ENCODE assay signal across 18 cellular contexts in the genomic region with DNA sequence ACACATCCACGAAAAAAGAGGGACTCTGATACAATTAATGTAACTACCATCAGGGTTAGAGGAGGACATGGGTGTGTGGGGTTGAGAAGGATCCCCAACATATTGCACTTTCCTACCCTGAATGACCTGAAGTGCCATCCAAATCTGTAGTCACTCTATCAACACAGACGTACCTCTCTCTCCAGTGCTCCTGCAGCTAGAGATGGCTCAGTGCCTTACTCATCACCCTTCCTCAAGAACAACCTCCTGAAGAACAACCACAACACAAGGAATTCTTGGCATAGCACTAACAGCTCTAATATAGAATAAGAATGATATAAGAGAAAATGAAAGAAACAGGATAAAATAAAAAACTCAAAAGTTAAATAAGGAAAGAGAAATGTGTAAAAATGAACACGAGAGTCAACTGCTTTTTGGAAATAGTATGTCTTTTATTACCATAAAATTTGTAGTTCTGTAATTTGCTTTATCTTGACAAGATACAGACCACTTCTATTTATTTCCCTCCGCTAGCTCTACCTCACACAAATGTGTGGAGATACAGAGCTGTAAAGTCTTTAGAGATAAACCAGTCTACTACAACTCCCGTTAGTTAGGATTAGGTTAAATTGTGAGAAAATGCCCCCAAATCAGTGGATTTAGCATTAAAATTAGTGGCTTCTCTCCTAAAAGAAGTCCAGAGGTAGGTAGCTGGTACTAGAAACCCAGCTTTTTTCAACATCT.
DNase-seq lines count a peak whose midpoint lies in the region; ATAC-seq and TF ChIP-seq lines count a peak whose summit lies in the region.
"Had no signal": no experiment of that assay in that cellular context is flagged by ENCODE, and none has a peak within 500 bp of the region (broad histone marks: within the 10 kb centered on the region; RNA-seq: fewer than 3 reads in every experiment).

No MANE protein-coding gene starts in this region.

- no peaks in the 10 kb centered on the region for H3K9me3 ChIP-seq in right atrium auricular region
- H3K9me3 ChIP-seq: left ventricle myocardium inferior had no signal

- no peak overlapping the region for H3K27ac ChIP-seq in right atrium auricular region
- H3K27ac ChIP-seq: left ventricle myocardium inferior had no signal

- no peaks in the 10 kb centered on the region for H3K36me3 ChIP-seq in right atrium auricular region

- intact Hi-C loops in left ventricle myocardium superior (cut with micrococcal nuclease) = no loop called here

- peaks cover 0 to 38% of the 10 kb centered on the region in 2 donors for H3K4me1 ChIP-seq in right atrium auricular region

- TF ChIP-seq CTCF in right atrium auricular region (IDR thresholded peaks at IDR 0.05) (no peak), cardiac fibroblast (IDR thresholded peaks at IDR 0.05; ENCODE audit: low read depth, low read length) (no peak)

- DNase-seq in left ventricle myocardium superior = no peak
- no peak for DNase-seq in right atrium auricular region (ENCODE audit: low spot score)
- DNase-seq in cardiac fibroblast (ENCODE audit: low read depth in 2 of 2) = peak; percentile 37 to 76
- DNase-seq in kidney glomerular epithelial cell (lab: John Stamatoyannopoulos, UW) = peak; percentile 16
- DNase-seq in activated T-cell treated with anti-CD3 and anti-CD28 coated beads for 4 hours = no peak
- DNase-seq in HuH-7 (ENCODE audit: low spot score) = no peak
- no peak for DNase-seq in middle frontal gyrus (ENCODE audit: extremely low spot score, low spot score)
- DNase-seq: activated CD4-positive, alpha-beta T cell treated with anti-CD3 and anti-CD28 coated beads for 36 hours; activated naive CD8-positive, alpha-beta T cell treated with anti-CD3 and anti-CD28 coated beads, Interleukin-2, amount 50 U/mL, for 24 hours; activated T-cell treated with anti-CD3 and anti-CD28 coated beads, Interleukin-2, amount 50 U/mL, for 4 hours; COR-L47; dorsolateral prefrontal cortex; left ventricle myocardium inferior; NCI-H1048; NCI-H2227 treated with DMSO at 0.1 percent for 48 hours; substantia nigra; T-helper 17 cell had no signal

- ATAC-seq in left ventricle myocardium superior = peak; percentile 17
- ATAC-seq in HG02623 (IDR thresholded peaks at IDR 0.05; ENCODE audit: unreplicated experiment) = no peak
- ATAC-seq: activated CD4-positive, alpha-beta T cell treated with anti-CD3 and anti-CD28 coated beads for 36 hours; activated naive CD8-positive, alpha-beta T cell treated with anti-CD3 and anti-CD28 coated beads, Interleukin-2, amount 50 U/mL, for 24 hours; activated T-cell treated with anti-CD3 and anti-CD28 coated beads, Interleukin-2, amount 50 U/mL, for 4 hours; T-helper 17 cell had no signal

- no peaks in the 10 kb centered on the region for H3K27me3 ChIP-seq in right atrium auricular region
- H3K27me3 ChIP-seq: dorsolateral prefrontal cortex had no signal

- H3K4me3 ChIP-seq in right atrium auricular region (no peak overlapping the region), cardiac fibroblast (replicated peaks in 1 of 2; ENCODE audit: low read depth in 2 of 2, low read length in 2 of 2) (no peak overlapping the region)
- H3K4me3 ChIP-seq: dorsolateral prefrontal cortex, left ventricle myocardium inferior had no signal

Comparison
In these comparisons a context has a peak if more than half of its experiments do, and no peak if none do; other contexts are left out.
1. DNase-seq: peak in cardiac fibroblast (2 of 2) and kidney glomerular epithelial cell (single experiment); none in left ventricle myocardium superior (single experiment), right atrium auricular region (single experiment), activated T-cell treated with anti-CD3 and anti-CD28 coated beads for 4 hours (single experiment), HuH-7 (single experiment) and middle frontal gyrus (single experiment).